8 cellular contexts compared by ENCODE assay signal in genomic region chr19:4581381-4582111, GRCh38. TPM values are rescaled to one million over a fixed set of nuclear protein-coding genes. Genes with fewer than 3 reads are reported as not detected.
DNase-seq lines count a peak whose midpoint lies in the region; ATAC-seq, FAIRE-seq and TF ChIP-seq lines count a peak whose summit lies in the region.

No MANE protein-coding gene starts in this region.

- POLR2A ChIA-PET in HepG2 (lab: Yijun Ruan, JAX) = interaction anchor here (1.0 kb wide), 1 partner anchor 42 kb away, joined by 3 read pairs; the partner anchor contains the start of gene LRG1

- H2AFZ ChIP-seq in HepG2 (ENCODE audit: low read length) = peak overlapping the region; percentile 89

- in situ Hi-C loops in HepG2 (cut with HindIII; ENCODE audit: extremely low pct_ligation_motif_present, low pct_unique_long_range_greater_than_20kb) = no loop called here

- 0 out of 2 replicates have a peak, but pooled peaks have one; percentile 16 for TF ChIP-seq RAD21 in HepG2 (CRISPR knock-in tag; IDR thresholded peaks at IDR 0.05)

- ATAC-seq in HepG2 (no peak), right lobe of liver (no peak), T-helper 17 cell (no peak), GM19035 (IDR thresholded peaks at IDR 0.05; ENCODE audit: unreplicated experiment) (no peak), HG02884 (IDR thresholded peaks at IDR 0.05; ENCODE audit: unreplicated experiment) (no peak)

- no peak for FAIRE-seq in HepG2 (lab: Jason Lieb, UNC)

- CTCF ChIA-PET in HepG2 (lab: Yijun Ruan, JAX; ENCODE audit: low intra/inter-chr PET ratio, low total read pairs) = no interaction called here

- H3K9me3 ChIP-seq in HepG2 (ENCODE audit: low read length) (no peaks in the 10 kb centered on the region), right lobe of liver (no peaks in the 10 kb centered on the region), T-helper 17 cell (ENCODE audit: control insufficient read depth, low read length, poor library complexity, severe bottlenecking) (no peaks in the 10 kb centered on the region), iPS-18a (ENCODE audit: control insufficient read depth, low read depth, low read length) (no peaks in the 10 kb centered on the region)

- peaks cover 26% of the 10 kb centered on the region for H4K20me1 ChIP-seq in HepG2 (ENCODE audit: insufficient read depth, low read length)

- H3K36me3 Mint-ChIP-seq in T-helper 17 cell (ENCODE audit: low read depth) = peaks cover 11% of the 10 kb centered on the region

- H3K9ac ChIP-seq in HepG2 (ENCODE audit: insufficient read depth, low read depth, low read length) (peak overlapping the region; percentile 76), iPS-18a (ENCODE audit: low read length) (no peak overlapping the region)

- peak overlapping the region; percentile 97 for H3K27ac ChIP-seq in HepG2 (ENCODE audit: extremely low read length, insufficient read depth, low read length)
- no peak overlapping the region for H3K27ac ChIP-seq in right lobe of liver
- H3K27ac ChIP-seq in iPS-18a (ENCODE audit: low read length) = no peak overlapping the region
- no peak overlapping the region for H3K27ac ChIP-seq in urinary bladder (ENCODE audit: low read depth)

- H3K36me3 ChIP-seq in HepG2 (replicated peaks in 1 of 2; ENCODE audit: control insufficient read depth in 1 of 2, insufficient read depth in 2 of 2, low read length in 2 of 2) (peaks cover 1 to 10% of the 10 kb centered on the region in 2 experiments; a peak in 3 of 5 replicates), right lobe of liver (no peaks in the 10 kb centered on the region), iPS-18a (ENCODE audit: control insufficient read depth, low read depth, low read length) (no peaks in the 10 kb centered on the region), urinary bladder (ENCODE audit: insufficient read depth) (no peaks in the 10 kb centered on the region)

- peaks cover 43% of the 10 kb centered on the region for H3K79me2 ChIP-seq in HepG2 (ENCODE audit: insufficient read depth, low read length)

- TF ChIP-seq EP300 in HepG2 (IDR thresholded peaks at IDR 0.05; ENCODE audit: low read depth in 2 of 2, low read length in 2 of 2) = no peak
- no peak for TF ChIP-seq EP300 in HepG2 (CRISPR knock-in tag; IDR thresholded peaks at IDR 0.05; ENCODE audit: borderline replicate concordance)

- H3K4me1 ChIP-seq in HepG2 (ENCODE audit: insufficient read depth, low read length) = peaks cover 81% of the 10 kb centered on the region
- peaks cover 0 to 12% (median 5%) of the 10 kb centered on the region in 4 donors for H3K4me1 ChIP-seq in right lobe of liver
- no peaks in the 10 kb centered on the region for H3K4me1 ChIP-seq in iPS-18a (ENCODE audit: control insufficient read depth, low read depth, low read length)
- no peaks in the 10 kb centered on the region for H3K4me1 ChIP-seq in urinary bladder (ENCODE audit: insufficient read depth)

- H3K4me3 Mint-ChIP-seq in T-helper 17 cell = peak overlapping the region; percentile 82

- peaks cover 62% of the 10 kb centered on the region for H3K27me3 Mint-ChIP-seq in T-helper 17 cell

- DNase-seq in HepG2 (ENCODE audit: low spot score) (no peak), right lobe of liver (no peak), T-helper 17 cell (no peak)
- DNase-seq in activated CD4-positive, alpha-beta T cell treated with anti-CD3 and anti-CD28 coated beads for 4 hours = no peak

- H3K4me2 ChIP-seq in HepG2 (ENCODE audit: low read depth, low read length) = peak overlapping the region; percentile 93

- H3K4me3 ChIP-seq in HepG2 (replicated peaks in 1 of 3; ENCODE audit: insufficient read depth in 1 of 3, low read depth in 2 of 3, low read length in 3 of 3) = peak overlapping the region; percentile 84 to 92 (median 91)
- no peak overlapping the region for H3K4me3 ChIP-seq in right lobe of liver
- peak overlapping the region; percentile 59 for H3K4me3 ChIP-seq in iPS-18a (ENCODE audit: low read length)
- peak overlapping the region; percentile 37 for H3K4me3 ChIP-seq in urinary bladder (ENCODE audit: low read depth, low read length)

- 0% methylated on average over 2 of the region's 84 CpGs for WGBS in HepG2 (ENCODE audit: low lambda C conversion rate)
- WGBS in right lobe of liver (ENCODE audit: insufficient coverage, low coverage, low lambda C conversion rate, missing lambda C conversion rate) = 8% methylated on average over 2 of the region's 84 CpGs
- WGBS in urinary bladder = 1% methylated on average over 81 of the region's 84 CpGs

- TF ChIP-seq POLR2A in HepG2 (IDR thresholded peaks at IDR 0.05; ENCODE audit: insufficient read depth in 1 of 2, low read depth in 2 of 2, low read length in 2 of 2) (peak in 1 of 2 experiments; percentile 27; a peak in 1 of 4 replicates), right lobe of liver (IDR thresholded peaks at IDR 0.05) (no peak)

- intact Hi-C loops in HepG2 (cut with micrococcal nuclease; ENCODE audit: unreplicated experiment) (no loop called here), right lobe of liver (cut with DNase I) (no loop called here)

- TF ChIP-seq CTCF in HepG2 (CRISPR knock-in tag; IDR thresholded peaks at IDR 0.05) = no peak
- no peak for TF ChIP-seq CTCF in right lobe of liver (IDR thresholded peaks at IDR 0.05)

- H3K27ac Mint-ChIP-seq in T-helper 17 cell = no peak overlapping the region

- H3K27me3 ChIP-seq in HepG2 (ENCODE audit: control insufficient read depth in 1 of 2, insufficient read depth in 2 of 2, low read length in 2 of 2) (no peaks in the 10 kb centered on the region), right lobe of liver (peaks cover 0 to 8% of the 10 kb centered on the region in 2 donors), iPS-18a (ENCODE audit: control insufficient read depth, insufficient read depth, low read length) (peaks cover 30% of the 10 kb centered on the region)

- peaks cover 9% of the 10 kb centered on the region for H3K4me1 Mint-ChIP-seq in T-helper 17 cell

- no TSS peak for BruUV-seq in HepG2 (replicated peaks; lab: Mats Ljungman, UMichigan)

RNA-seq across cellular contexts. Expression of gene SEMA6B, which starts 22.1 kb away (rescaled TPM):
- 37.0 and 67.1 TPM in 2 replicates for total RNA-seq in HepG2 (2016; rRNA removed; fragmentation: Illumina TruSeq; extraction: Trizol)
- 14.3 and 14.5 TPM in 2 replicates for total RNA-seq in HepG2 (2016; cell fraction: cytosol; rRNA removed; fragmentation: Illumina TruSeq; extraction: Trizol; ENCODE audit: low read depth)
- 29.9 and 68.6 TPM in 2 replicates for total RNA-seq in HepG2 (2016; cell fraction: insoluble cytoplasmic fraction; rRNA removed; fragmentation: Illumina TruSeq; extraction: Trizol)
- total RNA-seq in HepG2 (2016; cell fraction: membrane; rRNA removed; fragmentation: Illumina TruSeq; extraction: Trizol) = 59.5 and 62.2 TPM in 2 replicates
- 51.6 and 59.6 TPM in 2 replicates for total RNA-seq in HepG2 (2016; cell fraction: nucleus; rRNA removed; fragmentation: Illumina TruSeq; extraction: Trizol)
- polyA plus RNA-seq in HepG2 (2011; rRNA removed) = 45.5 and 56.2 TPM in 2 replicates
- 55.1 and 78.1 TPM in 2 replicates for polyA plus RNA-seq in HepG2 (2011; cell fraction: cytosol; rRNA removed)
- polyA plus RNA-seq in HepG2 (2011; cell fraction: nucleus; rRNA removed) = 60.7 and 73.5 TPM in 2 replicates
- polyA plus RNA-seq in HepG2 (2012) = 31.8 and 42.2 TPM in 2 replicates
- 17.9 and 18.2 TPM in 2 replicates for polyA plus RNA-seq in HepG2 (2016; cell fraction: cytosol; fragmentation: Illumina TruSeq; extraction: Trizol; ENCODE audit: low read depth)
- polyA plus RNA-seq in HepG2 (2016; cell fraction: insoluble cytoplasmic fraction; fragmentation: Illumina TruSeq; extraction: Trizol; ENCODE audit: low read depth) = 55.9 and 71.2 TPM in 2 replicates
- polyA plus RNA-seq in HepG2 (2016; cell fraction: membrane; fragmentation: Illumina TruSeq; extraction: Trizol; ENCODE audit: low read depth) = 62.0 and 68.4 TPM in 2 replicates
- polyA plus RNA-seq in HepG2 (2016; cell fraction: nucleus; fragmentation: Illumina TruSeq; extraction: Trizol; ENCODE audit: insufficient read depth, low read depth) = 120 and 123 TPM in 2 replicates
- polyA minus RNA-seq in HepG2 (2011; rRNA and poly(A)+ RNA removed; ENCODE audit: low replicate concordance) = 0.23 and 250 TPM in 2 replicates
- polyA minus RNA-seq in HepG2 (2011; cell fraction: cytosol; rRNA and poly(A)+ RNA removed) = 72.0 and 86.5 TPM in 2 replicates
- 23.2 and 24.5 TPM in 2 replicates for polyA minus RNA-seq in HepG2 (2011; cell fraction: nucleus; rRNA and poly(A)+ RNA removed)
- total RNA-seq in right lobe of liver = 1 to 10 TPM; 1.0 to 6.5 (median 2.3) TPM
- under 1 TPM; 0.20 to 0.52 TPM for total RNA-seq in T-helper 17 cell
- 5.4 TPM for total RNA-seq in urinary bladder
- 14.1 TPM for polyA plus RNA-seq in urinary bladder

RNA-seq across cellular contexts. Expression of gene LRG1, which starts 41.7 kb away (rescaled TPM):
- total RNA-seq in HepG2 (2016; rRNA removed; fragmentation: Illumina TruSeq; extraction: Trizol) = 7.1 and 12.0 TPM in 2 replicates
- 2.0 and 2.2 TPM in 2 replicates for total RNA-seq in HepG2 (2016; cell fraction: cytosol; rRNA removed; fragmentation: Illumina TruSeq; extraction: Trizol; ENCODE audit: low read depth)
- total RNA-seq in HepG2 (2016; cell fraction: insoluble cytoplasmic fraction; rRNA removed; fragmentation: Illumina TruSeq; extraction: Trizol) = 5.8 and 13.0 TPM in 2 replicates
- total RNA-seq in HepG2 (2016; cell fraction: membrane; rRNA removed; fragmentation: Illumina TruSeq; extraction: Trizol) = 4.2 and 4.7 TPM in 2 replicates
- total RNA-seq in HepG2 (2016; cell fraction: nucleus; rRNA removed; fragmentation: Illumina TruSeq; extraction: Trizol) = 10.2 and 12.3 TPM in 2 replicates
- polyA plus RNA-seq in HepG2 (2011; rRNA removed) = 39.3 and 48.9 TPM in 2 replicates
- polyA plus RNA-seq in HepG2 (2011; cell fraction: cytosol; rRNA removed) = 33.3 and 38.7 TPM in 2 replicates
- 12.1 and 16.5 TPM in 2 replicates for polyA plus RNA-seq in HepG2 (2011; cell fraction: nucleus; rRNA removed)
- polyA plus RNA-seq in HepG2 (2012) = 8.4 and 14.3 TPM in 2 replicates
- polyA plus RNA-seq in HepG2 (2016; cell fraction: cytosol; fragmentation: Illumina TruSeq; extraction: Trizol; ENCODE audit: low read depth) = 2.4 and 2.6 TPM in 2 replicates
- 6.6 and 8.6 TPM in 2 replicates for polyA plus RNA-seq in HepG2 (2016; cell fraction: insoluble cytoplasmic fraction; fragmentation: Illumina TruSeq; extraction: Trizol; ENCODE audit: low read depth)
- 4.2 and 4.9 TPM in 2 replicates for polyA plus RNA-seq in HepG2 (2016; cell fraction: membrane; fragmentation: Illumina TruSeq; extraction: Trizol; ENCODE audit: low read depth)
- polyA plus RNA-seq in HepG2 (2016; cell fraction: nucleus; fragmentation: Illumina TruSeq; extraction: Trizol; ENCODE audit: insufficient read depth, low read depth) = 20.0 and 22.9 TPM in 2 replicates
- 0.77 and 28.9 TPM in 2 replicates for polyA minus RNA-seq in HepG2 (2011; rRNA and poly(A)+ RNA removed; ENCODE audit: low replicate concordance)
- polyA minus RNA-seq in HepG2 (2011; cell fraction: cytosol; rRNA and poly(A)+ RNA removed) = 12.1 and 23.5 TPM in 2 replicates
- polyA minus RNA-seq in HepG2 (2011; cell fraction: nucleus; rRNA and poly(A)+ RNA removed) = 3.2 and 5.6 TPM in 2 replicates
- 1,000 to 10,000 TPM in 2 of 6 experiments, 100 to 1,000 TPM in 4; 331 to 1,334 (median 524) TPM for total RNA-seq in right lobe of liver
- under 1 TPM; 0.17 to 0.31 TPM for total RNA-seq in T-helper 17 cell
- 3.9 TPM for total RNA-seq in urinary bladder
- polyA plus RNA-seq in urinary bladder = 4.6 TPM

RNA-seq across cellular contexts. Expression of gene PLIN5, which starts 46.5 kb away (rescaled TPM):
- total RNA-seq in HepG2 (2016; rRNA removed; fragmentation: Illumina TruSeq; extraction: Trizol) = 1.6 and 1.8 TPM in 2 replicates
- 0.35 and 0.40 TPM in 2 replicates for total RNA-seq in HepG2 (2016; cell fraction: cytosol; rRNA removed; fragmentation: Illumina TruSeq; extraction: Trizol; ENCODE audit: low read depth)
- total RNA-seq in HepG2 (2016; cell fraction: insoluble cytoplasmic fraction; rRNA removed; fragmentation: Illumina TruSeq; extraction: Trizol) = 0.94 and 1.8 TPM in 2 replicates
- 0.65 TPM in 2 replicates for total RNA-seq in HepG2 (2016; cell fraction: membrane; rRNA removed; fragmentation: Illumina TruSeq; extraction: Trizol)
- total RNA-seq in HepG2 (2016; cell fraction: nucleus; rRNA removed; fragmentation: Illumina TruSeq; extraction: Trizol) = 1.9 TPM in 2 replicates
- 4.8 and 6.3 TPM in 2 replicates for polyA plus RNA-seq in HepG2 (2011; rRNA removed)
- polyA plus RNA-seq in HepG2 (2011; cell fraction: cytosol; rRNA removed) = 1.6 and 1.9 TPM in 2 replicates
- 31.7 and 40.6 TPM in 2 replicates for polyA plus RNA-seq in HepG2 (2011; cell fraction: nucleus; rRNA removed)
- 1.9 and 2.0 TPM in 2 replicates for polyA plus RNA-seq in HepG2 (2012)
- polyA plus RNA-seq in HepG2 (2016; cell fraction: cytosol; fragmentation: Illumina TruSeq; extraction: Trizol; ENCODE audit: low read depth) = 0.12 and 0.53 TPM in 2 replicates
- 0.77 and 1.4 TPM in 2 replicates for polyA plus RNA-seq in HepG2 (2016; cell fraction: insoluble cytoplasmic fraction; fragmentation: Illumina TruSeq; extraction: Trizol; ENCODE audit: low read depth)
- 0.11 and 0.52 TPM in 2 replicates for polyA plus RNA-seq in HepG2 (2016; cell fraction: membrane; fragmentation: Illumina TruSeq; extraction: Trizol; ENCODE audit: low read depth)
- polyA plus RNA-seq in HepG2 (2016; cell fraction: nucleus; fragmentation: Illumina TruSeq; extraction: Trizol; ENCODE audit: insufficient read depth, low read depth) = 5.8 and 8.9 TPM in 2 replicates
- polyA minus RNA-seq in HepG2 (2011; rRNA and poly(A)+ RNA removed; ENCODE audit: low replicate concordance) = 0.47 and 3.5 TPM in 2 replicates
- 0.97 and 0.99 TPM in 2 replicates for polyA minus RNA-seq in HepG2 (2011; cell fraction: cytosol; rRNA and poly(A)+ RNA removed)
- 4.1 and 4.4 TPM in 2 replicates for polyA minus RNA-seq in HepG2 (2011; cell fraction: nucleus; rRNA and poly(A)+ RNA removed)
- 100 to 1,000 TPM in 4 of 6 experiments, 10 to 100 TPM in 2; 35.0 to 149 (median 117) TPM for total RNA-seq in right lobe of liver
- not detected for total RNA-seq in T-helper 17 cell
- total RNA-seq in urinary bladder = 1.4 TPM
- polyA plus RNA-seq in urinary bladder = 5.7 TPM

RNA-seq across cellular contexts. Expression of gene TNFAIP8L1, which starts 57.8 kb away (rescaled TPM):
- 18.9 and 21.4 TPM in 2 replicates for total RNA-seq in HepG2 (2016; rRNA removed; fragmentation: Illumina TruSeq; extraction: Trizol)
- total RNA-seq in HepG2 (2016; cell fraction: cytosol; rRNA removed; fragmentation: Illumina TruSeq; extraction: Trizol; ENCODE audit: low read depth) = 5.7 and 6.2 TPM in 2 replicates
- 15.8 and 20.8 TPM in 2 replicates for total RNA-seq in HepG2 (2016; cell fraction: insoluble cytoplasmic fraction; rRNA removed; fragmentation: Illumina TruSeq; extraction: Trizol)
- 17.1 and 17.6 TPM in 2 replicates for total RNA-seq in HepG2 (2016; cell fraction: membrane; rRNA removed; fragmentation: Illumina TruSeq; extraction: Trizol)
- 9.7 and 12.6 TPM in 2 replicates for total RNA-seq in HepG2 (2016; cell fraction: nucleus; rRNA removed; fragmentation: Illumina TruSeq; extraction: Trizol)
- 13.4 and 14.2 TPM in 2 replicates for polyA plus RNA-seq in HepG2 (2011; rRNA removed)
- 16.1 and 16.8 TPM in 2 replicates for polyA plus RNA-seq in HepG2 (2011; cell fraction: cytosol; rRNA removed)
- 7.6 and 8.4 TPM in 2 replicates for polyA plus RNA-seq in HepG2 (2011; cell fraction: nucleus; rRNA removed)
- polyA plus RNA-seq in HepG2 (2012) = 11.6 and 15.1 TPM in 2 replicates
- 5.3 and 5.7 TPM in 2 replicates for polyA plus RNA-seq in HepG2 (2016; cell fraction: cytosol; fragmentation: Illumina TruSeq; extraction: Trizol; ENCODE audit: low read depth)
- polyA plus RNA-seq in HepG2 (2016; cell fraction: insoluble cytoplasmic fraction; fragmentation: Illumina TruSeq; extraction: Trizol; ENCODE audit: low read depth) = 20.0 and 23.7 TPM in 2 replicates
- 13.6 and 14.4 TPM in 2 replicates for polyA plus RNA-seq in HepG2 (2016; cell fraction: membrane; fragmentation: Illumina TruSeq; extraction: Trizol; ENCODE audit: low read depth)
- 15.4 and 17.2 TPM in 2 replicates for polyA plus RNA-seq in HepG2 (2016; cell fraction: nucleus; fragmentation: Illumina TruSeq; extraction: Trizol; ENCODE audit: insufficient read depth, low read depth)
- 2.7 and 20.5 TPM in 2 replicates for polyA minus RNA-seq in HepG2 (2011; rRNA and poly(A)+ RNA removed; ENCODE audit: low replicate concordance)
- 10.1 and 10.4 TPM in 2 replicates for polyA minus RNA-seq in HepG2 (2011; cell fraction: cytosol; rRNA and poly(A)+ RNA removed)
- polyA minus RNA-seq in HepG2 (2011; cell fraction: nucleus; rRNA and poly(A)+ RNA removed) = 8.8 and 9.0 TPM in 2 replicates
- total RNA-seq in right lobe of liver = 10 to 100 TPM; 16.6 to 26.4 (median 22.8) TPM
- total RNA-seq in T-helper 17 cell = 10 to 100 TPM; 14.9 to 18.3 TPM
- 6.6 TPM for total RNA-seq in urinary bladder
- polyA plus RNA-seq in urinary bladder = 9.9 TPM

Comparison
In these comparisons a context has a peak if more than half of its experiments do, and no peak if none do; other contexts are left out.
1. H3K4me3 ChIP-seq: peak in HepG2 (3 of 3), iPS-18a (single experiment) and urinary bladder (single experiment); none in right lobe of liver (0 of 3).
2. RNA of gene LRG1, which starts 41.7 kb away (total RNA-seq): 331 to 1,334 TPM in right lobe of liver; 2.0 to 13.0 TPM in HepG2, 3.9 TPM in urinary bladder (single experiment) and 0.17 to 0.31 TPM in T-helper 17 cell; every median in the first group is over 10 times any median in the second.
3. RNA of gene PLIN5, which starts 46.5 kb away (total RNA-seq): 35.0 to 149 TPM in right lobe of liver; 0.35 to 1.9 TPM in HepG2, 1.4 TPM in urinary bladder (single experiment) and not detected in T-helper 17 cell; every median in the first group is over 10 times any median in the second.